Comparison of ENCODE assay signal across 26 cellular contexts in the genomic region with DNA sequence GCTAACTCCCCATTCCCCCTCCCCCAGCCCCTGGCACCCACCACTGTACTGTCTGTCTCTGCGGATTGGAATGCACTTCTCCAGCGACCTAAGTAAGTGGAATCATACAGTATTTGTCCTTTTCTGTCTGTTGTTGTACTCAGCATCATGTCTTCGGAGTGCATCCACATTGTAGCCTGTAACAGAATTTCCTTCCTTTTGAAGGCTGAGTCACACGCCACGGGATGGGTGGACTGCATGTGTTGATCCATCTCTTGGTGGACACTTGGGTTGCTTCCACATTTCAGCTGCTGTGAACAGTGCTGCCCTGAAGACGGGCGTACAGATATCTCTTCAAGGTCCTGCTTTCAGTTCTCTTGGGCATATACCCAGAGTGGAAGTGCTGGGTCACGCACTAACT.
"Had no signal": no experiment of that assay in that cellular context is flagged by ENCODE, and none has a peak within 500 bp of the region (broad histone marks: within the 10 kb centered on the region; RNA-seq: fewer than 3 reads in every experiment).

No MANE protein-coding gene starts in this region.

- H3K27ac Mint-ChIP-seq: activated CD8-positive, alpha-beta T cell treated with anti-CD3 and anti-CD28 coated beads, Interleukin-2, amount 10 ng/mL, durations not matched to agents 7 days and 5 days; activated naive CD8-positive, alpha-beta T cell treated with anti-CD3 and anti-CD28 coated beads, Interleukin-2, amount 50 U/mL, for 24 hours; dendritic cell treated with granulocyte-macrophage colony-stimulating factor and Interleukin-4, amounts not matched to agents 40 ng/mL and 50 ng/mL, for 4 days; natural killer cell had no signal

- H3K36me3 Mint-ChIP-seq: natural killer cell had no signal

- H3K4me3 ChIP-seq: body of pancreas, esophagus muscularis mucosa, heart right ventricle, left lung, lung, pancreas, psoas muscle, SK-N-MC, thyroid gland, upper lobe of right lung had no signal

- DNase-seq: activated CD4-positive, alpha-beta T cell treated with anti-CD3 and anti-CD28 coated beads, Interleukin-2, amount 50 U/mL, for 1 hour; activated CD8-positive, alpha-beta T cell treated with anti-CD3 and anti-CD28 coated beads, Interleukin-2, amount 10 ng/mL, durations not matched to agents 7 days and 5 days; activated naive CD4-positive, alpha-beta T cell treated with anti-CD3 and anti-CD28 coated beads, Interleukin-2, amount 50 U/mL, for 16 hours; activated naive CD8-positive, alpha-beta T cell treated with anti-CD3 and anti-CD28 coated beads, Interleukin-2, amount 50 U/mL, for 24 hours; activated T-cell treated with anti-CD3 and anti-CD28 coated beads, Interleukin-2, amount 50 U/mL, for 48 hours; anterior cingulate cortex; body of pancreas; effector CD8-positive, alpha-beta T cell; heart right ventricle; left lung; midbrain; natural killer cell; pancreas; psoas muscle; right cardiac atrium; stimulated activated CD4-positive, alpha-beta T cell treated with anti-CD3 and anti-CD28 coated beads, Interleukin-12 subunit alpha, Interleukin-12 subunit beta, amount 100 ng/mL, for 4 hours; stimulated activated CD4-positive, alpha-beta T cell treated with anti-CD3 and anti-CD28 coated beads, Interleukin-4, amount 100 ng/mL, for 4 hours; stimulated activated naive CD8-positive, alpha-beta T cell treated with anti-CD3 and anti-CD28 coated beads, Interleukin-15, Interleukin-2, amounts not matched to agents 100 U/mL and 50 U/mL, for 24 hours; substantia nigra; thyroid gland; upper lobe of right lung had no signal

- H3K27ac ChIP-seq: body of pancreas, esophagus muscularis mucosa, heart right ventricle, left lung, pancreas, psoas muscle, SK-N-MC, thyroid gland, upper lobe of right lung had no signal

- H3K4me1 ChIP-seq: body of pancreas, esophagus muscularis mucosa, heart right ventricle, left lung, pancreas, thyroid gland, upper lobe of right lung had no signal

- H3K9me3 Mint-ChIP-seq: activated naive CD8-positive, alpha-beta T cell treated with anti-CD3 and anti-CD28 coated beads, Interleukin-2, amount 50 U/mL, for 24 hours; dendritic cell treated with granulocyte-macrophage colony-stimulating factor and Interleukin-4, amounts not matched to agents 40 ng/mL and 50 ng/mL, for 4 days; natural killer cell had no signal

- H3K9me3 ChIP-seq: body of pancreas, esophagus muscularis mucosa, heart right ventricle, left lung, pancreas, psoas muscle, thyroid gland, upper lobe of right lung had no signal

- H3K27me3 ChIP-seq: body of pancreas, esophagus muscularis mucosa, heart right ventricle, left lung, pancreas, thyroid gland, upper lobe of right lung had no signal

- H3K4me3 Mint-ChIP-seq: activated CD8-positive, alpha-beta T cell treated with anti-CD3 and anti-CD28 coated beads, Interleukin-2, amount 10 ng/mL, durations not matched to agents 7 days and 5 days; activated naive CD8-positive, alpha-beta T cell treated with anti-CD3 and anti-CD28 coated beads, Interleukin-2, amount 50 U/mL, for 24 hours; dendritic cell treated with granulocyte-macrophage colony-stimulating factor and Interleukin-4, amounts not matched to agents 40 ng/mL and 50 ng/mL, for 4 days; natural killer cell had no signal

- H3K27me3 Mint-ChIP-seq: activated naive CD8-positive, alpha-beta T cell treated with anti-CD3 and anti-CD28 coated beads, Interleukin-2, amount 50 U/mL, for 24 hours; dendritic cell treated with granulocyte-macrophage colony-stimulating factor and Interleukin-4, amounts not matched to agents 40 ng/mL and 50 ng/mL, for 4 days had no signal

- ATAC-seq: activated CD4-positive, CD25-positive, alpha-beta regulatory T cell treated with anti-CD3 and anti-CD28 coated beads, Interleukin-2, amount 50 U/mL, for 24 hours; activated CD8-positive, alpha-beta T cell treated with anti-CD3 and anti-CD28 coated beads, Interleukin-2, amount 10 ng/mL, durations not matched to agents 7 days and 5 days; activated naive CD8-positive, alpha-beta T cell treated with anti-CD3 and anti-CD28 coated beads, Interleukin-2, amount 50 U/mL, for 24 hours; body of pancreas; heart right ventricle; left lung; natural killer cell; pancreas; psoas muscle; right cardiac atrium; stimulated activated naive CD8-positive, alpha-beta T cell treated with anti-CD3 and anti-CD28 coated beads, Interleukin-15, Interleukin-2, amounts not matched to agents 100 U/mL and 50 U/mL, for 24 hours; upper lobe of right lung had no signal

- H3K4me1 Mint-ChIP-seq: activated naive CD8-positive, alpha-beta T cell treated with anti-CD3 and anti-CD28 coated beads, Interleukin-2, amount 50 U/mL, for 24 hours had no signal
